ENCODE assay signal across 13 cellular contexts in the genomic region with DNA sequence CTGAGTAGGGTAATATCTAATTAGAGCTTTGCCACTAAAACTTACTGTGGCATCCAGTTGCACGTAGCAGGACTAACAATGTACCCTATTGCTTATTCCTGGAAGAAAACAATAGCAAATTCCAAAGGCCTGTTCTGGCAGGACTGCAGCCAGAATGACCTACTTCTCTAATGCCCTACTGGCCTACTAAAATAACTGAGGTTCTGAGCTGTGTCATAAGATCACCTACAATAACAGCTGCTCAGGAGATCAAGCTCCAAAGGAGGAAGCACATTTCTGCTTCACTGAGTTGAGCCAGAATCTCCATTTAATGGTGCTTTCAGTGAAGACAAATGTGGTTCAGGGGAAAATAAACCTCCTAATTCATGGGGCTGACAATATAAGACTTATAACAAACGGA. TPM values are rescaled to one million over a fixed set of nuclear protein-coding genes. Genes with fewer than 3 reads are reported as not detected.
A peak's percentile ranks its signal among the peaks of the same experiment; 100 is the strongest.
DNase-seq lines count a peak whose midpoint lies in the region; ATAC-seq, FAIRE-seq and TF ChIP-seq lines count a peak whose summit lies in the region.
"Had no signal": no experiment of that assay in that cellular context is flagged by ENCODE, and none has a peak within 500 bp of the region (broad histone marks: within the 10 kb centered on the region; RNA-seq: fewer than 3 reads in every experiment).

No MANE protein-coding gene starts in this region.

- no peaks in the 10 kb centered on the region for H3K9me3 ChIP-seq in K562 (replicated peaks; ENCODE audit: control insufficient read depth, insufficient read depth, low read depth, low read length)
- H3K9me3 ChIP-seq: right lobe of liver had no signal

- TF ChIP-seq RAD21 in K562 (CRISPR knock-in tag; conservative IDR thresholded peaks at IDR 0.05 in 1 of 2, IDR thresholded peaks at IDR 0.05 in 1 of 2) = no peak

- in situ Hi-C loops in ACHN (cut with HindIII; ENCODE audit: low pct_ligation_motif_present, low pct_unique_long_range_greater_than_20kb, low sequenced_read_pairs) = no loop called here
- in situ Hi-C loops in K562 (cut with MboI) = no loop called here

- H3K79me2 ChIP-seq in K562 (ENCODE audit: control insufficient read depth, insufficient read depth, low read length) = no peaks in the 10 kb centered on the region

- H3K36me3 ChIP-seq in K562 (ENCODE audit: control insufficient read depth, insufficient read depth, low read length) = no peaks in the 10 kb centered on the region
- H3K36me3 ChIP-seq: right lobe of liver had no signal

- no peak for TF ChIP-seq EP300 in K562 (IDR thresholded peaks at IDR 0.05; ENCODE audit: low read length)

- H3K4me1 ChIP-seq in K562 (replicated peaks in 1 of 2; ENCODE audit: control insufficient read depth in 2 of 2, insufficient read depth in 2 of 2, low read length in 2 of 2) = peaks cover 0 to 9% of the 10 kb centered on the region in 2 experiments; a peak in 3 of 5 replicates
- H3K4me1 ChIP-seq: right lobe of liver had no signal

- 14% methylated on average over 2 of the region's 2 CpGs for WGBS in K562 (ENCODE audit: insufficient coverage, low coverage, missing lambda C conversion rate)

- ATAC-seq in K562 = peak; percentile 49
- no peak for ATAC-seq in HG03520 (IDR thresholded peaks at IDR 0.05; ENCODE audit: unreplicated experiment)
- no peak for ATAC-seq in HG02623 (IDR thresholded peaks at IDR 0.05; ENCODE audit: unreplicated experiment)
- ATAC-seq: left colon had no signal

- no peak overlapping the region for H3K9ac ChIP-seq in K562 (ENCODE audit: insufficient read depth in 1 of 2, low read depth in 2 of 2, low read length in 2 of 2)

- H3K27ac ChIP-seq in K562 (ENCODE audit: extremely low read depth, low read depth, low read length) = peak overlapping the region; percentile 24; the same call in 1 of the 3 replicates
- H3K27ac ChIP-seq: right lobe of liver had no signal

- no peaks in the 10 kb centered on the region for H3K27me3 ChIP-seq in K562 (ENCODE audit: control insufficient read depth in 2 of 2, insufficient read depth in 2 of 2, low read length in 2 of 2)
- H3K27me3 ChIP-seq: right lobe of liver had no signal

- BruUV-seq in K562 (replicated peaks; lab: Mats Ljungman, UMichigan) = no TSS peak

- no peaks in the 10 kb centered on the region for H3K9me1 ChIP-seq in K562 (ENCODE audit: control insufficient read depth, insufficient read depth, low read length)

- no peak for TF ChIP-seq POLR2A in K562 (conservative IDR thresholded peaks at IDR 0.05)

- DNase-seq in ACHN (peak; percentile 48), NAMALWA (ENCODE audit: low spot score) (peak; percentile 22), K562 (ENCODE audit: extremely low read depth in 1 of 4, low spot score in 3 of 4) (no peak), kidney glomerular epithelial cell (lab: John Stamatoyannopoulos, UW) (peak; percentile 86), DMS79 treated with DMSO at 0.1 percent for 48 hours (lab: John Stamatoyannopoulos, UW) (no peak), posterior vena cava (ENCODE audit: low spot score) (no peak)
- DNase-seq: activated naive CD8-positive, alpha-beta T cell treated with anti-CD3 and anti-CD28 coated beads for 36 hours; left colon; NCI-H187; right lobe of liver; SIG-M5 had no signal

- FAIRE-seq in K562 (lab: Jason Lieb, UNC) = peak; percentile 6

- H3K4me3 ChIP-seq in K562 = no peak overlapping the region
- H3K4me3 ChIP-seq: right lobe of liver had no signal

- CTCF ChIA-PET in K562 (lab: Yijun Ruan, JAX; ENCODE audit: low intra/inter-chr PET ratio) = no interaction called here

- POLR2A ChIA-PET in K562 (lab: Yijun Ruan, JAX) = interaction anchor here (0.9 kb wide), 1 partner anchor 9 kb away, joined by 3 read pairs; no protein-coding TSS in a partner anchor

- H4K20me1 ChIP-seq in K562 (replicated peaks; ENCODE audit: control insufficient read depth, insufficient read depth, low read length) = no peaks in the 10 kb centered on the region

- intact Hi-C loops in K562 (cut with micrococcal nuclease) = no loop called here
- intact Hi-C loops in posterior vena cava (cut with DNase I) = no loop called here

- no peak overlapping the region for H3K4me2 ChIP-seq in K562 (ENCODE audit: insufficient read depth, low read length)

- TF ChIP-seq CTCF in K562 (IDR thresholded peaks at IDR 0.05 in 2 of 3, conservative IDR thresholded peaks at IDR 0.05 in 1 of 3; ENCODE audit: insufficient read depth in 2 of 3, low read depth in 1 of 3, low read length in 3 of 3) = no peak

- H2AFZ ChIP-seq in K562 (ENCODE audit: low read depth, low read length) = peak overlapping the region; percentile 48

TF ChIP-seq in K562, 482 proteins besides CTCF, POLR2A, EP300 and RAD21 (continues in another document):
- TF ChIP-seq JUNB (CRISPR knock-in tag; conservative IDR thresholded peaks at IDR 0.05) (no peak), CHCHD3 (CRISPR knock-in tag; IDR thresholded peaks at IDR 0.05) (no peak), ZBTB1 (CRISPR knock-in tag; IDR thresholded peaks at IDR 0.05; ENCODE audit: borderline replicate concordance, low read depth) (no peak), PHF20 (IDR thresholded peaks at IDR 0.05; ENCODE audit: partially characterized antibody) (no peak), ZBTB7A (IDR thresholded peaks at IDR 0.05; ENCODE audit: borderline replicate concordance, control insufficient read depth, low read depth, low read length) (no peak), RB1 (IDR thresholded peaks at IDR 0.05; ENCODE audit: low read depth) (no peak)
- TF ChIP-seq, protein P1, sequence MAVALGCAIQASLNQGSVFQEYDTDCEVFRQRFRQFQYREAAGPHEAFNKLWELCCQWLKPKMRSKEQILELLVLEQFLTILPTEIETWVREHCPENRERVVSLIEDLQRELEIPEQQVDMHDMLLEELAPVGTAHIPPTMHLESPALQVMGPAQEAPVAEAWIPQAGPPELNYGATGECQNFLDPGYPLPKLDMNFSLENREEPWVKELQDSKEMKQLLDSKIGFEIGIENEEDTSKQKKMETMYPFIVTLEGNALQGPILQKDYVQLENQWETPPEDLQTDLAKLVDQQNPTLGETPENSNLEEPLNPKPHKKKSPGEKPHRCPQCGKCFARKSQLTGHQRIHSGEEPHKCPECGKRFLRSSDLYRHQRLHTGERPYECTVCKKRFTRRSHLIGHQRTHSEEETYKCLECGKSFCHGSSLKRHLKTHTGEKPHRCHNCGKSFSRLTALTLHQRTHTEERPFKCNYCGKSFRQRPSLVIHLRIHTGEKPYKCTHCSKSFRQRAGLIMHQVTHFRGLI (CRISPR knock-in tag; IDR thresholded peaks at IDR 0.05) = no peak
- TF ChIP-seq, protein P2, sequence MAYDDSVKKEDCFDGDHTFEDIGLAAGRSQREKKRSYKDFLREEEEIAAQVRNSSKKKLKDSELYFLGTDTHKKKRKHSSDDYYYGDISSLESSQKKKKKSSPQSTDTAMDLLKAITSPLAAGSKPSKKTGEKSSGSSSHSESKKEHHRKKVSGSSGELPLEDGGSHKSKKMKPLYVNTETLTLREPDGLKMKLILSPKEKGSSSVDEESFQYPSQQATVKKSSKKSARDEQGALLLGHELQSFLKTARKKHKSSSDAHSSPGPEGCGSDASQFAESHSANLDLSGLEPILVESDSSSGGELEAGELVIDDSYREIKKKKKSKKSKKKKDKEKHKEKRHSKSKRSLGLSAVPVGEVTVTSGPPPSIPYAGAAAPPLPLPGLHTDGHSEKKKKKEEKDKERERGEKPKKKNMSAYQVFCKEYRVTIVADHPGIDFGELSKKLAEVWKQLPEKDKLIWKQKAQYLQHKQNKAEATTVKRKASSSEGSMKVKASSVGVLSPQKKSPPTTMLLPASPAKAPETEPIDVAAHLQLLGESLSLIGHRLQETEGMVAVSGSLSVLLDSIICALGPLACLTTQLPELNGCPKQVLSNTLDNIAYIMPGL (CRISPR knock-in tag; IDR thresholded peaks at IDR 0.05) = no peak
- TF ChIP-seq, protein P3, sequence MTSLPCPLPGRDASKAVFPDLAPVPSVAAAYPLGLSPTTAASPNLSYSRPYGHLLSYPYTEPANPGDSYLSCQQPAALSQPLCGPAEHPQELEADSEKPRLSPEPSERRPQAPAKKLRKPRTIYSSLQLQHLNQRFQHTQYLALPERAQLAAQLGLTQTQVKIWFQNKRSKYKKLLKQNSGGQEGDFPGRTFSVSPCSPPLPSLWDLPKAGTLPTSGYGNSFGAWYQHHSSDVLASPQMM (CRISPR knock-in tag; IDR thresholded peaks at IDR 0.05) = no peak

RNA-seq across cellular contexts. Expression of a gene that starts 42.2 kb away (rescaled TPM):
- 5.3 and 6.5 TPM in 2 replicates for total RNA-seq in K562 (2011; cell fraction: chromatin; rRNA removed; ENCODE audit: low replicate concordance)
- 5.8 and 9.7 TPM in 2 replicates for total RNA-seq in K562 (2011; cell fraction: nucleolus; rRNA removed)
- total RNA-seq in K562 (2011; cell fraction: nucleoplasm; rRNA removed) = 6.0 and 11.8 TPM in 2 replicates
- 1.8 and 2.2 TPM in 2 replicates for total RNA-seq in K562 (2014; rRNA removed)
- 4.8 and 6.2 TPM in 2 replicates for total RNA-seq in K562 (2014; rRNA removed; fragmentation: Illumina TruSeq; extraction: Trizol)
- total RNA-seq in K562 (2015; rRNA removed; fragmentation: Illumina TruSeq; extraction: Trizol) = 1.0 and 1.6 TPM in 2 replicates
- 3.2 and 3.3 TPM in 2 replicates for total RNA-seq in K562 (2021)
- polyA plus RNA-seq in K562 (2011; rRNA removed) = 3.4 and 7.7 TPM in 2 replicates
- polyA plus RNA-seq in K562 (2011; cell fraction: cytosol; rRNA removed) = 1.00 and 1.1 TPM in 2 replicates
- polyA plus RNA-seq in K562 (2011; cell fraction: nucleus; rRNA removed) = 6.8 and 9.9 TPM in 2 replicates
- 8.8 and 15.3 TPM in 2 replicates for polyA plus RNA-seq in K562 (2012)
- 2.9 and 3.3 TPM in 2 replicates for polyA plus RNA-seq in K562 (2014; fragmentation: Illumina TruSeq; extraction: Trizol)
- polyA plus RNA-seq in K562 (2014; fragmentation: Nextera tagmentation; extraction: Ambion mirVana) = 1 to 10 TPM; 5.8 to 6.9 TPM
- 2.5 and 2.8 TPM in 2 replicates for polyA plus RNA-seq in K562 (2014; rRNA removed)
- 5.1 and 7.4 TPM in 2 replicates for polyA minus RNA-seq in K562 (2011; rRNA and poly(A)+ RNA removed)
- 3.6 and 6.0 TPM in 2 replicates for polyA minus RNA-seq in K562 (2011; cell fraction: cytosol; rRNA and poly(A)+ RNA removed)
- 4.9 and 5.5 TPM in 2 replicates for polyA minus RNA-seq in K562 (2011; cell fraction: nucleus; rRNA and poly(A)+ RNA removed)
- total RNA-seq in posterior vena cava = 1 to 10 TPM in 1 of 2 donors, under 1 TPM in 1; 0.51 to 3.1 TPM

Comparison
In these comparisons a context has a peak if more than half of its experiments do, and no peak if none do; other contexts are left out.
1. DNase-seq: peak in ACHN (single experiment), NAMALWA (single experiment) and kidney glomerular epithelial cell (single experiment); none in K562 (0 of 4), DMS79 treated with DMSO at 0.1 percent for 48 hours (single experiment) and posterior vena cava (single experiment).